Comparison of ENCODE assay signal across 8 cellular contexts in genomic region chr10:33005322-33006282, GRCh38. TPM values are rescaled to one million over a fixed set of nuclear protein-coding genes. Genes with fewer than 3 reads are reported as not detected.
DNase-seq lines count a peak whose midpoint lies in the region; ATAC-seq and TF ChIP-seq lines count a peak whose summit lies in the region.

No MANE protein-coding gene starts in this region.

- H3K36me3 ChIP-seq in colonic mucosa, result no peaks in the 10 kb centered on the region

- TF ChIP-seq CTCF in CD4-positive, alpha-beta T cell (IDR thresholded peaks at IDR 0.05), result no peak
- no peak for TF ChIP-seq CTCF in colonic mucosa (IDR thresholded peaks at IDR 0.05)

- H3K27me3 Mint-ChIP-seq in CD4-positive, alpha-beta T cell, result peaks cover 6% of the 10 kb centered on the region

- CTCF ChIA-PET in CD4-positive, alpha-beta T cell (lab: Charles Lee), result no interaction called here

- peak overlapping the region in 1 of 2 donors; percentile 75 for H3K9ac ChIP-seq in colonic mucosa (ENCODE audit: low read depth in 2 of 2, low read length in 2 of 2)

- H3K4me1 ChIP-seq in colonic mucosa, result no peaks in the 10 kb centered on the region

- peak overlapping the region; percentile 88 for H3K4me3 Mint-ChIP-seq in CD4-positive, alpha-beta T cell

- H3K27me3 ChIP-seq in CD4-positive, alpha-beta T cell (ENCODE audit: control insufficient read depth, insufficient read depth, low read length), result no peaks in the 10 kb centered on the region
- H3K27me3 ChIP-seq in colonic mucosa, result no peaks in the 10 kb centered on the region

- H3K27ac Mint-ChIP-seq in CD4-positive, alpha-beta T cell, result peak overlapping the region; percentile 72

- DNase-seq in CD4-positive, alpha-beta T cell, result peak in 6 of 10 experiments; percentile 15 to 53 (median 34)
- peak; percentile 97 for DNase-seq in LHCN-M2 (ENCODE audit: low read depth)
- DNase-seq in T-helper 9 cell, result peak; percentile 35
- peak; percentile 67 for DNase-seq in colonic mucosa
- peak; percentile 94 for DNase-seq in kidney glomerular epithelial cell (lab: John Stamatoyannopoulos, UW)
- DNase-seq in stimulated activated CD4-positive, alpha-beta T cell treated with anti-CD3 and anti-CD28 coated beads, Interleukin-15, amount 100 ng/mL, for 24 hours, result peak; percentile 68
- no peak for DNase-seq in superior temporal gyrus (ENCODE audit: extremely low spot score)

- POLR2A ChIA-PET in CD4-positive, alpha-beta T cell (lab: Charles Lee), result interaction anchor here (1.0 kb wide), 1 partner anchor 560 kb away, joined by 3 read pairs; the partner anchor contains the start of gene CCDC7

- no peaks in the 10 kb centered on the region for H3K36me3 Mint-ChIP-seq in CD4-positive, alpha-beta T cell (ENCODE audit: low read depth)

- intact Hi-C loops in CD4-positive, alpha-beta T cell (cut with DNase I, micrococcal nuclease), result loop anchor here (5.0 to 10.0 kb wide), 4 partner anchors 68 to 818 kb away; no protein-coding TSS in a partner anchor
- intact Hi-C loops in colonic mucosa (cut with DNase I), result no loop called here

- no peaks in the 10 kb centered on the region for H3K9me3 ChIP-seq in CD4-positive, alpha-beta T cell (ENCODE audit: control insufficient read depth, low read length)
- H3K9me3 ChIP-seq in colonic mucosa, result no peaks in the 10 kb centered on the region

- H3K27ac ChIP-seq in CD4-positive, alpha-beta T cell (ENCODE audit: low read depth, low read length), result no peak overlapping the region
- peak overlapping the region; percentile 75 for H3K27ac ChIP-seq in colonic mucosa

- H3K4me1 Mint-ChIP-seq in CD4-positive, alpha-beta T cell (ENCODE audit: low read depth), result peaks cover 36% of the 10 kb centered on the region

- peak overlapping the region; percentile 35 for H3K4me3 ChIP-seq in colonic mucosa

- no peaks in the 10 kb centered on the region for H3K9me3 Mint-ChIP-seq in CD4-positive, alpha-beta T cell

- peak; percentile 51 for ATAC-seq in CD4-positive, alpha-beta T cell (ENCODE audit: poor library complexity)
- peak; percentile 67 for ATAC-seq in GM21526 (IDR thresholded peaks at IDR 0.05; ENCODE audit: low FRiP score, unreplicated experiment)

RNA-seq across cellular contexts. Expression of gene ITGB1, which starts 47.6 kb away (rescaled TPM):
- total RNA-seq in CD4-positive, alpha-beta T cell, result 10 to 100 TPM; 82.4 to 82.9 TPM
- total RNA-seq in LHCN-M2 (2014; rRNA removed) (1,506 and 2,151 TPM in 2 replicates), colonic mucosa (100 to 1,000 TPM; 254 to 393 TPM)
- 564 TPM for polyA plus RNA-seq in LHCN-M2 (2012)
